Comparison of ENCODE assay signal across 8 cellular contexts in the genomic region with DNA sequence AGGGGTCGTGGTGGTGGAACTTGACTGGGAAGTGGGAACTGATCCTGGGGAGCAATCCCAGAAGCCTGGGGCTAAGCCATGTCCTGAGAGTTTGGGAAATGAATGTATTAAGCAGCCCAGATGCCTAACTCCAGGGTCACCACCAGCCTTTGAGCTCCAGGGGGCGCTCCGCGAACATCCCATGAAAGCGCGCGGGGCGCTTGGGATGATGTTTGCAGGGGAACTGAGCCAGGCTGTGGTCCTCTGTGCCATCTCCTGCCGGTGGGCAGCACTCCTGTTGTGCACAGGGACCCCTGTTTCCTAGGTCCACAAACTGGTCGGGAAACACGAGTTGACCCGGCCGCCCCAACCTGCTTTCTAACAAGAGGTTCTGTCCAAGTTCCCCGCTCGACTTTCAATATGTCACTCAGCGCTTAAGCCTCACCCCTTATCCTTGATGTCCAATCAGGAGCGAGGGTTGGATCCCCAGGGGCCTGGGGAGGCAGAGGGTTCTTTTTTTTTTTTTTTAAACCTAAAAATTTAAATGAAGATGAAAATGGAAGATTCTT. TPM values are rescaled to one million over a fixed set of nuclear protein-coding genes. Genes with fewer than 3 reads are reported as not detected.
A peak's percentile ranks its signal among the peaks of the same experiment; 100 is the strongest.
DNase-seq lines count a peak whose midpoint lies in the region; ATAC-seq and TF ChIP-seq lines count a peak whose summit lies in the region.

No MANE protein-coding gene starts in this region.

- no peak overlapping the region for H3K27ac ChIP-seq in coronary artery

- peaks cover 20% of the 10 kb centered on the region for H3K27me3 Mint-ChIP-seq in activated CD4-positive, alpha-beta T cell treated with anti-CD3 and anti-CD28 coated beads, Interleukin-2, amount 10 ng/mL, durations not matched to agents 24 days and 14 days

- DNase-seq in GM04503 (ENCODE audit: low read depth) = peak; percentile 45
- peak; percentile 25 for DNase-seq in NCI-H510A (lab: John Stamatoyannopoulos, UW)
- DNase-seq in activated CD4-positive, alpha-beta T cell treated with anti-CD3 and anti-CD28 coated beads, Interleukin-2, amount 10 ng/mL, durations not matched to agents 24 days and 14 days = peak; percentile 93
- peak; percentile 81 for DNase-seq in coronary artery (ENCODE audit: low spot score)
- DNase-seq in left kidney (ENCODE audit: low read depth, low spot score) = peak; percentile 94
- peak; percentile 40 to 65 (median 51) for DNase-seq in stimulated activated CD4-positive, alpha-beta T cell treated with anti-CD3 and anti-CD28 coated beads, Interleukin-1b, Interleukin-23, amount 100 ng/mL, for 24 hours (ENCODE audit: low read depth in 4 of 4, low spot score in 1 of 4)

- intact Hi-C loops in activated CD4-positive, alpha-beta T cell treated with anti-CD3 and anti-CD28 coated beads, Interleukin-2, amount 10 ng/mL, durations not matched to agents 24 days and 14 days (cut with micrococcal nuclease) = loop anchor here (1.0 to 2.0 kb wide), 2 partner anchors 32 to 51 kb away; no protein-coding TSS in a partner anchor

- peak overlapping the region; percentile 83 for H3K4me3 Mint-ChIP-seq in activated CD4-positive, alpha-beta T cell treated with anti-CD3 and anti-CD28 coated beads, Interleukin-2, amount 10 ng/mL, durations not matched to agents 24 days and 14 days

- ATAC-seq in HG03175 (IDR thresholded peaks at IDR 0.05; ENCODE audit: unreplicated experiment) (peak; percentile 76), HG02970 (IDR thresholded peaks at IDR 0.05; ENCODE audit: low FRiP score, unreplicated experiment) (no peak)

- peak overlapping the region; percentile 74 for H3K4me3 ChIP-seq in coronary artery

- H3K27ac Mint-ChIP-seq in activated CD4-positive, alpha-beta T cell treated with anti-CD3 and anti-CD28 coated beads, Interleukin-2, amount 10 ng/mL, durations not matched to agents 24 days and 14 days = no peak overlapping the region

- H3K9me3 Mint-ChIP-seq in activated CD4-positive, alpha-beta T cell treated with anti-CD3 and anti-CD28 coated beads, Interleukin-2, amount 10 ng/mL, durations not matched to agents 24 days and 14 days = peaks cover 7% of the 10 kb centered on the region

- H3K36me3 Mint-ChIP-seq in activated CD4-positive, alpha-beta T cell treated with anti-CD3 and anti-CD28 coated beads, Interleukin-2, amount 10 ng/mL, durations not matched to agents 24 days and 14 days (ENCODE audit: low read depth) = no peaks in the 10 kb centered on the region

- peaks cover 11% of the 10 kb centered on the region for H3K4me1 Mint-ChIP-seq in activated CD4-positive, alpha-beta T cell treated with anti-CD3 and anti-CD28 coated beads, Interleukin-2, amount 10 ng/mL, durations not matched to agents 24 days and 14 days

- peak; percentile 84 for TF ChIP-seq CTCF in coronary artery (IDR thresholded peaks at IDR 0.05)

RNA-seq across cellular contexts. Expression of a gene that starts 14.4 kb away (rescaled TPM):
- total RNA-seq in activated CD4-positive, alpha-beta T cell treated with anti-CD3 and anti-CD28 coated beads, Interleukin-2, amount 10 ng/mL, durations not matched to agents 24 days and 14 days = not detected in 2 replicates

RNA-seq across cellular contexts. Expression of a gene that starts 40.9 kb away (rescaled TPM):
- total RNA-seq in activated CD4-positive, alpha-beta T cell treated with anti-CD3 and anti-CD28 coated beads, Interleukin-2, amount 10 ng/mL, durations not matched to agents 24 days and 14 days = 3.6 and 4.5 TPM in 2 replicates

RNA-seq across cellular contexts. Expression of a gene that starts 53.1 kb away (rescaled TPM):
- 605 and 614 TPM in 2 replicates for total RNA-seq in activated CD4-positive, alpha-beta T cell treated with anti-CD3 and anti-CD28 coated beads, Interleukin-2, amount 10 ng/mL, durations not matched to agents 24 days and 14 days

RNA-seq across cellular contexts. Expression of a gene that starts 55.2 kb away (rescaled TPM):
- 1.7 and 2.1 TPM in 2 replicates for total RNA-seq in activated CD4-positive, alpha-beta T cell treated with anti-CD3 and anti-CD28 coated beads, Interleukin-2, amount 10 ng/mL, durations not matched to agents 24 days and 14 days

Comparison
In these comparisons a context has a peak if more than half of its experiments do, and no peak if none do; other contexts are left out.
1. DNase-seq: peak in every context shown above with its lines; median percentile 94 in left kidney; 93 in activated CD4-positive, alpha-beta T cell treated with anti-CD3 and anti-CD28 coated beads, Interleukin-2, amount 10 ng/mL, durations not matched to agents 24 days and 14 days; 81 in coronary artery; 51 in stimulated activated CD4-positive, alpha-beta T cell treated with anti-CD3 and anti-CD28 coated beads, Interleukin-1b, Interleukin-23, amount 100 ng/mL, for 24 hours; 45 in GM04503; 25 in NCI-H510A.